Comparison of ENCODE assay signal across 8 cellular contexts in the genomic region with DNA sequence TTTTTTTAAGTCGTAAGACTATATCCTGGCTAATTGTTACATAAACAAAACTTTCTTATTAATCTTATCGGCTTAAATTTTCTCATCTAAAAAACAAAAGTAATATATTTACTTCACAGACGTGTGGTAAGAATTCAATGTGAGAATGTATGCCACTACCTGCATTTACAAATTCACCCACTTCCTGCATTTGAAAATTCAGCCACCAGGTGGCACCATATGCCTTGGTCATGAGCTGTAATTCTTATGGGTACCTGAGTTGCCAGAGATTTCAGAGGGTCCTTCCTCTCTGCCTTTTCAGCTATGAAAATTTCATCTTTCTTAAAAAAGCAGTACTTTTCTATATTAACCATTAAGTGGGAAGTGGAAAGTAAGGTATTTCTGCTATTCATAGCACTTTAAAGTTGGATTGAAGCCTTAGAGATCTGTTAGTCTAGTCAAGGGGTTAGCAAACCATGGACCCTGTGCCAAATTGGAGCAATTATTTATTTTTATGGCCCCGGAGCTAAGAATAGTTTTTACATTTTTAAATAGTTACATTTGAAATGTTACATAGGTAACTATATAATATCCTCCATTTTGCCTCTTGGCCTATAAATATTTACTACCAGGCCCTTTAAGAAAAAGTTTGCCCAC.
DNase-seq lines count a peak whose midpoint lies in the region; ATAC-seq, FAIRE-seq and TF ChIP-seq lines count a peak whose summit lies in the region.

No MANE protein-coding gene starts in this region.

- TF ChIP-seq CTCF in GM13976 (IDR thresholded peaks at IDR 0.05; ENCODE audit: borderline replicate concordance, control extremely low read depth, extremely low read depth, insufficient read depth, missing control alignments) (peak; percentile 67), coronary artery (IDR thresholded peaks at IDR 0.05) (peak; percentile 85), right lobe of liver (IDR thresholded peaks at IDR 0.05) (peak; percentile 84 to 94 (median 92))

- peaks cover 1% of the 10 kb centered on the region for H3K27me3 Mint-ChIP-seq in activated CD4-positive, alpha-beta T cell treated with anti-CD3 and anti-CD28 coated beads, Interleukin-2, amount 10 ng/mL, durations not matched to agents 24 days and 14 days

- no peak overlapping the region for H3K27ac ChIP-seq in coronary artery
- no peak overlapping the region for H3K27ac ChIP-seq in right lobe of liver

- H3K27me3 ChIP-seq in right lobe of liver, result no peaks in the 10 kb centered on the region

- H3K9me3 ChIP-seq in right lobe of liver, result no peaks in the 10 kb centered on the region

- intact Hi-C loops in activated CD4-positive, alpha-beta T cell treated with anti-CD3 and anti-CD28 coated beads, Interleukin-2, amount 10 ng/mL, durations not matched to agents 24 days and 14 days (cut with micrococcal nuclease), result loop anchor here (1.0 to 10.0 kb wide), 6 partner anchors 32 to 519 kb away; a partner anchor contains a TSS
- intact Hi-C loops in right lobe of liver (cut with DNase I), result no loop called here

- peak; percentile 55 for DNase-seq in GM13976 (ENCODE audit: low spot score)
- peak; percentile 31 for DNase-seq in NCI-H345 treated with DMSO at 0.1 percent for 48 hours (lab: John Stamatoyannopoulos, UW; ENCODE audit: unreplicated experiment)
- DNase-seq in activated CD4-positive, alpha-beta T cell treated with anti-CD3 and anti-CD28 coated beads, Interleukin-2, amount 10 ng/mL, durations not matched to agents 24 days and 14 days, result peak; percentile 92
- DNase-seq in coronary artery (ENCODE audit: low spot score), result no peak
- peak in 2 of 3 donors; percentile 46 to 65 for DNase-seq in right lobe of liver
- DNase-seq in stimulated activated CD4-positive, alpha-beta T cell treated with anti-CD3 and anti-CD28 coated beads, TNF-alpha, amount 100 ng/mL, for 48 hours (ENCODE audit: low read depth in 3 of 3), result peak; percentile 40 to 65 (median 56)

- 22% methylated on average over 4 of the region's 4 CpGs for WGBS in right lobe of liver (ENCODE audit: insufficient coverage, low coverage, low lambda C conversion rate, missing lambda C conversion rate)

- peak; percentile 92 for FAIRE-seq in A204.1 (lab: Jason Lieb, UNC)

- in situ Hi-C loops in GM13976 (cut with MboI; ENCODE audit: low sequenced_read_pairs, unreplicated experiment), result no loop called here

- H3K4me3 Mint-ChIP-seq in activated CD4-positive, alpha-beta T cell treated with anti-CD3 and anti-CD28 coated beads, Interleukin-2, amount 10 ng/mL, durations not matched to agents 24 days and 14 days, result no peak overlapping the region

- H3K9me3 Mint-ChIP-seq in activated CD4-positive, alpha-beta T cell treated with anti-CD3 and anti-CD28 coated beads, Interleukin-2, amount 10 ng/mL, durations not matched to agents 24 days and 14 days, result no peaks in the 10 kb centered on the region

- no peak for TF ChIP-seq POLR2A in right lobe of liver (IDR thresholded peaks at IDR 0.05)

- H3K4me3 ChIP-seq in coronary artery, result no peak overlapping the region
- no peak overlapping the region for H3K4me3 ChIP-seq in right lobe of liver

- H3K4me1 ChIP-seq in right lobe of liver, result peaks cover 0 to 11% (median 0%) of the 10 kb centered on the region in 4 donors

- H3K36me3 Mint-ChIP-seq in activated CD4-positive, alpha-beta T cell treated with anti-CD3 and anti-CD28 coated beads, Interleukin-2, amount 10 ng/mL, durations not matched to agents 24 days and 14 days (ENCODE audit: low read depth), result no peaks in the 10 kb centered on the region

- no peak overlapping the region for H3K27ac Mint-ChIP-seq in activated CD4-positive, alpha-beta T cell treated with anti-CD3 and anti-CD28 coated beads, Interleukin-2, amount 10 ng/mL, durations not matched to agents 24 days and 14 days

- H3K36me3 ChIP-seq in right lobe of liver, result no peaks in the 10 kb centered on the region

- peak; percentile 63 to 77 (median 74) for ATAC-seq in right lobe of liver
- no peak for ATAC-seq in HG02970 (IDR thresholded peaks at IDR 0.05; ENCODE audit: low FRiP score, unreplicated experiment)

- H3K4me1 Mint-ChIP-seq in activated CD4-positive, alpha-beta T cell treated with anti-CD3 and anti-CD28 coated beads, Interleukin-2, amount 10 ng/mL, durations not matched to agents 24 days and 14 days, result peaks cover 3% of the 10 kb centered on the region
